Comparison of ENCODE assay signal across 29 cellular contexts in genomic region chr5:160054047-160054446, GRCh38. TPM values are rescaled to one million over a fixed set of nuclear protein-coding genes. Genes with fewer than 3 reads are reported as not detected.
A peak's percentile ranks its signal among the peaks of the same experiment; 100 is the strongest.
DNase-seq lines count a peak whose midpoint lies in the region; ATAC-seq, FAIRE-seq and TF ChIP-seq lines count a peak whose summit lies in the region.
"Had no signal": no experiment of that assay in that cellular context is flagged by ENCODE, and none has a peak within 500 bp of the region (broad histone marks: within the 10 kb centered on the region; RNA-seq: fewer than 3 reads in every experiment).

No MANE protein-coding gene starts in this region.

- in situ Hi-C loops in brain microvascular endothelial cell (cut with HindIII; ENCODE audit: low pct_ligation_motif_present, low sequenced_read_pairs): no loop called here

- H3K9me3 ChIP-seq in AG04450 (ENCODE audit: control insufficient read depth, insufficient read depth, low read length) (no peaks in the 10 kb centered on the region; the same call in 1 of the 2 replicates), small intestine (ENCODE audit: control insufficient read depth, low read depth) (no peaks in the 10 kb centered on the region)
- H3K9me3 ChIP-seq: body of pancreas, suprapubic skin, upper lobe of right lung had no signal

- no peaks in the 10 kb centered on the region for H3K4me1 ChIP-seq in small intestine (ENCODE audit: control insufficient read depth in 2 of 2, insufficient read depth in 1 of 2, low read depth in 1 of 2, low read length in 1 of 2)
- H3K4me1 ChIP-seq: body of pancreas, parathyroid adenoma, suprapubic skin, upper lobe of right lung had no signal

- CTCF ChIA-PET in AG04450 (lab: Charles Lee): interaction anchor here (0.7 to 4.9 kb wide), 3 partner anchors 33 to 337 kb away, joined by 3 to 32 read pairs (median 3); no protein-coding TSS in a partner anchor

- H3K4me1 Mint-ChIP-seq in HFFc6 (ENCODE audit: low read depth): peaks cover 20% of the 10 kb centered on the region
- H3K4me1 Mint-ChIP-seq: neural crest cell had no signal

- no peak for TF ChIP-seq POLR2A in GM18505 (IDR thresholded peaks at IDR 0.05; ENCODE audit: borderline replicate concordance, extremely low read depth, insufficient read depth, insufficient read length)

- peaks cover 45% of the 10 kb centered on the region for H3K36me3 Mint-ChIP-seq in HFFc6 (ENCODE audit: low read depth)

- TF ChIP-seq CTCF in AG04450 (IDR thresholded peaks at IDR 0.05; ENCODE audit: low read depth, low read length) (no peak), HFFc6 (IDR thresholded peaks at IDR 0.05) (no peak), brain microvascular endothelial cell (IDR thresholded peaks at IDR 0.05; ENCODE audit: low read depth, low read length, missing control alignments) (no peak)

- no peak for FAIRE-seq in small intestine (lab: Jason Lieb, UNC)
- FAIRE-seq: G401.6, TTC549 had no signal

- no peak for ATAC-seq in GM18505 (IDR thresholded peaks at IDR 0.05; ENCODE audit: unreplicated experiment)
- ATAC-seq: activated T-cell treated with anti-CD3 and anti-CD28 coated beads, Interleukin-2, amount 50 U/mL, for 72 hours; body of pancreas; left lobe of liver; upper lobe of right lung had no signal

- no peak overlapping the region for H3K27ac ChIP-seq in AG04450 (ENCODE audit: low read depth, low read length)
- peak overlapping the region; percentile 47 for H3K27ac ChIP-seq in brain microvascular endothelial cell
- no peak overlapping the region for H3K27ac ChIP-seq in small intestine (ENCODE audit: low read depth in 1 of 2, low read length in 1 of 2)
- H3K27ac ChIP-seq: body of pancreas, parathyroid adenoma, RWPE1, SK-N-MC, suprapubic skin, upper lobe of right lung had no signal

- peak overlapping the region; percentile 56 for H3K27ac Mint-ChIP-seq in HFFc6
- H3K27ac Mint-ChIP-seq: activated T-cell treated with anti-CD3 and anti-CD28 coated beads, Interleukin-2, amount 50 U/mL, for 72 hours had no signal

- POLR2A ChIA-PET in AG04450 (lab: Yijun Ruan, JAX): no interaction called here

- DNase-seq in AG04450 (ENCODE audit: low read depth, low spot score) (peak; percentile 8), HFFc6 (peak; percentile 7), brain microvascular endothelial cell (peak; percentile 38), kidney tubule cell (ENCODE audit: low spot score) (peak; percentile 30), small intestine (no peak), germinal center (ENCODE audit: low spot score) (no peak), NCI-H2107 (lab: John Stamatoyannopoulos, UW) (no peak)
- DNase-seq: activated CD4-positive, alpha-beta T cell treated with anti-CD3 and anti-CD28 coated beads, Interleukin-2, amount 50 U/mL, for 4 hours; activated naive CD4-positive, alpha-beta T cell; activated T-cell treated with anti-CD3 and anti-CD28 coated beads, Interleukin-2, amount 50 U/mL, for 72 hours; body of pancreas; C1 segment of cervical spinal cord; cerebellar nuclear complex; DMS153; NCI-H1694; NCI-H2171; stimulated activated naive CD4-positive, alpha-beta T cell treated with Interleukin-2 at 50 U/mL for 16 hours; T-helper 1 cell; upper lobe of right lung had no signal

- H3K9me3 Mint-ChIP-seq in HFFc6: no peaks in the 10 kb centered on the region
- H3K9me3 Mint-ChIP-seq: activated T-cell treated with anti-CD3 and anti-CD28 coated beads, Interleukin-2, amount 50 U/mL, for 72 hours had no signal

- H3K27me3 Mint-ChIP-seq in HFFc6 (ENCODE audit: insufficient read depth): no peaks in the 10 kb centered on the region; the same call in 1 of the 2 replicates

- no peak overlapping the region for H3K4me3 Mint-ChIP-seq in HFFc6
- H3K4me3 Mint-ChIP-seq: activated T-cell treated with anti-CD3 and anti-CD28 coated beads, Interleukin-2, amount 50 U/mL, for 72 hours; neural crest cell had no signal

- 98 to 100% (median 100%) methylated on average over 1 of the region's 1 CpG for WGBS in small intestine, 3 donors

- peaks cover 24% of the 10 kb centered on the region for H3K36me3 ChIP-seq in brain microvascular endothelial cell (replicated peaks)
- H3K36me3 ChIP-seq in small intestine (ENCODE audit: control insufficient read depth in 2 of 2, insufficient read depth in 2 of 2, low read length in 2 of 2): peaks cover 6 to 21% of the 10 kb centered on the region in 2 donors

- H3K4me3 ChIP-seq in AG04450 (ENCODE audit: low read depth, low read length): no peak overlapping the region
- no peak overlapping the region for H3K4me3 ChIP-seq in brain microvascular endothelial cell (ENCODE audit: low read depth, low read length)
- no peak overlapping the region for H3K4me3 ChIP-seq in small intestine (ENCODE audit: low read depth in 1 of 2, low read length in 2 of 2)
- H3K4me3 ChIP-seq: body of pancreas, SK-N-MC, smooth muscle cell, suprapubic skin, upper lobe of right lung had no signal

- H3K27me3 ChIP-seq in AG04450 (ENCODE audit: control insufficient read depth, insufficient read depth, low read length): no peaks in the 10 kb centered on the region
- no peaks in the 10 kb centered on the region for H3K27me3 ChIP-seq in brain microvascular endothelial cell (replicated peaks)
- no peaks in the 10 kb centered on the region for H3K27me3 ChIP-seq in small intestine (ENCODE audit: control insufficient read depth in 2 of 2, insufficient read depth in 2 of 2, low read length in 2 of 2)
- H3K27me3 ChIP-seq: body of pancreas, suprapubic skin, upper lobe of right lung had no signal

RNA-seq across cellular contexts. Expression of gene TTC1, which starts 45.1 kb away (rescaled TPM):
- 44.5 and 53.7 TPM in 2 replicates for polyA plus RNA-seq in AG04450 (2011; rRNA removed)
- polyA minus RNA-seq in AG04450 (2011; rRNA and poly(A)+ RNA removed): 26.8 and 27.4 TPM in 2 replicates
- total RNA-seq in HFFc6 (2021; fragmentation: NEBNext Ultra II Directional; extraction: Animal tissue kit (Norgen Biotek cat#: 25700)): 10 to 100 TPM; 63.9 to 76.0 (median 70.6) TPM
- 10 to 100 TPM; 42.2 to 49.2 (median 44.7) TPM for polyA plus RNA-seq in small intestine

Comparison
In these comparisons a context has a peak if more than half of its experiments do, and no peak if none do; other contexts are left out.
1. DNase-seq: peak in AG04450 (single experiment), HFFc6 (single experiment), brain microvascular endothelial cell (single experiment) and kidney tubule cell (single experiment); none in small intestine (single experiment), germinal center (single experiment) and NCI-H2107 (single experiment).